ENCODE assay signal across 12 cellular contexts in genomic region chr3:71503525-71504249, GRCh38.
DNase-seq lines count a peak whose midpoint lies in the region; ATAC-seq and TF ChIP-seq lines count a peak whose summit lies in the region.
"Had no signal": no experiment of that assay in that cellular context is flagged by ENCODE, and none has a peak within 500 bp of the region (broad histone marks: within the 10 kb centered on the region; RNA-seq: fewer than 3 reads in every experiment).

No MANE protein-coding gene starts in this region.

- RAD21 ChIA-PET in HCT116 (lab: Charles Lee; ENCODE audit: low non-redundant PET in 1 of 2, low total read pairs in 2 of 2, uncharacterized antibody in 2 of 2, unreplicated experiment in 2 of 2): no interaction called here

- H4K20me1 ChIP-seq in HCT116 (ENCODE audit: insufficient read depth): no peaks in the 10 kb centered on the region

- H3K27me3 ChIP-seq in HCT116 (ENCODE audit: insufficient read depth, low read length): no peaks in the 10 kb centered on the region
- H3K27me3 ChIP-seq in effector memory CD4-positive, alpha-beta T cell (replicated peaks; ENCODE audit: control insufficient read depth, insufficient read depth, low read length, poor library complexity, severe bottlenecking): no peaks in the 10 kb centered on the region

- no peaks in the 10 kb centered on the region for H3K36me3 ChIP-seq in HCT116 (ENCODE audit: control insufficient read depth in 1 of 2, insufficient read depth in 2 of 2, low read length in 2 of 2)
- no peaks in the 10 kb centered on the region for H3K36me3 ChIP-seq in effector memory CD4-positive, alpha-beta T cell (ENCODE audit: control insufficient read depth, insufficient read depth, low read length)

- H3K9me3 ChIP-seq in HCT116 (ENCODE audit: control insufficient read depth in 1 of 2, insufficient read depth in 1 of 2, low read depth in 1 of 2, low read length in 2 of 2): no peaks in the 10 kb centered on the region
- no peaks in the 10 kb centered on the region for H3K9me3 ChIP-seq in effector memory CD4-positive, alpha-beta T cell (ENCODE audit: control insufficient read depth, low read length)

- H3K9ac ChIP-seq in HCT116 (ENCODE audit: low read length): no peak overlapping the region

- peak overlapping the region; percentile 20 for H3K4me3 ChIP-seq in AG09309 (ENCODE audit: control insufficient read depth, low read depth, low read length)
- peak overlapping the region in 1 of 2 experiments; percentile 37; a peak in 2 of 4 replicates for H3K4me3 ChIP-seq in HCT116 (replicated peaks in 1 of 2; ENCODE audit: low read depth in 1 of 2, low read length in 2 of 2)
- no peak overlapping the region for H3K4me3 ChIP-seq in effector memory CD4-positive, alpha-beta T cell (ENCODE audit: insufficient read depth, low read depth, low read length, poor library complexity, severe bottlenecking)

- peak overlapping the region; percentile 67 for H3K4me2 ChIP-seq in HCT116 (ENCODE audit: low read length)

- H3K27ac ChIP-seq in HCT116 (ENCODE audit: low read depth, low read length): no peak overlapping the region
- H3K27ac ChIP-seq in effector memory CD4-positive, alpha-beta T cell (ENCODE audit: insufficient read depth, low read length, poor library complexity, severe bottlenecking): no peak overlapping the region

- no peaks in the 10 kb centered on the region for H3K79me2 ChIP-seq in HCT116 (ENCODE audit: insufficient read depth, low read length)

- TF ChIP-seq RAD21 in HCT116 (IDR thresholded peaks at IDR 0.05; ENCODE audit: low read depth): no peak

- BruUV-seq in HCT116 (replicated peaks; lab: Mats Ljungman, UMichigan): no TSS peak

- ATAC-seq in HCT116: no peak
- ATAC-seq: left ventricle myocardium superior; stimulated activated memory B cell treated with anti-CD40 and anti-IgM and Interleukin-4, amounts not matched to agents 10 μg/mL and 1 μg/mL and 100 μg/mL, for 72 hours had no signal

- DNase-seq in AG09309 (ENCODE audit: low read depth): peak; percentile 57
- DNase-seq in HCT116 (ENCODE audit: low read depth, low spot score): no peak
- DNase-seq in amniotic epithelial cell (ENCODE audit: low read depth): peak; percentile 87
- peak; percentile 50 for DNase-seq in kidney glomerular epithelial cell (lab: John Stamatoyannopoulos, UW)
- no peak for DNase-seq in effector memory CD4-positive, alpha-beta T cell
- no peak for DNase-seq in NCI-H1436 treated with DMSO at 0.1 percent for 48 hours (lab: John Stamatoyannopoulos, UW)
- no peak for DNase-seq in GM19240 (ENCODE audit: insufficient read length, low spot score)
- no peak for DNase-seq in NCI-H774 (lab: John Stamatoyannopoulos, UW)
- DNase-seq: activated T-cell treated with anti-CD3 and anti-CD28 coated beads, Interleukin-2, amount 50 U/mL, for 1 hour; left ventricle myocardium superior; small intestine had no signal

- H3K9me2 ChIP-seq in HCT116 (ENCODE audit: insufficient read depth): no peaks in the 10 kb centered on the region

- CTCF ChIA-PET in HCT116 (lab: Charles Lee): no interaction called here

- peaks cover 5 to 17% of the 10 kb centered on the region in 2 experiments; a peak in 3 of 4 replicates for H3K4me1 ChIP-seq in HCT116 (ENCODE audit: control insufficient read depth in 1 of 2, insufficient read depth in 2 of 2, low read length in 2 of 2)
- H3K4me1 ChIP-seq in effector memory CD4-positive, alpha-beta T cell (ENCODE audit: control insufficient read depth, insufficient read depth, low read length, poor library complexity, severe bottlenecking): no peaks in the 10 kb centered on the region

- intact Hi-C loops in HCT116 (cut with micrococcal nuclease): no loop called here

- no peak for TF ChIP-seq POLR2A in HCT116 (IDR thresholded peaks at IDR 0.05; ENCODE audit: borderline replicate concordance, extremely low read depth, insufficient read depth, insufficient read length)

- TF ChIP-seq CTCF in AG09309 (IDR thresholded peaks at IDR 0.05; ENCODE audit: control insufficient read depth, insufficient read depth, low read depth, low read length, missing control alignments): no peak
- TF ChIP-seq CTCF in HCT116 (IDR thresholded peaks at IDR 0.05 in 2 of 3, conservative IDR thresholded peaks at IDR 0.05 in 1 of 3; ENCODE audit: borderline replicate concordance in 1 of 3, insufficient read depth in 1 of 3, low read depth in 2 of 3, low read length in 2 of 3): no peak

- POLR2A ChIA-PET in HCT116 (lab: Charles Lee): no interaction called here

- H2AFZ ChIP-seq in HCT116 (ENCODE audit: low read depth, low read length, poor library complexity, severe bottlenecking): no peak overlapping the region

TF ChIP-seq in HCT116, 20 proteins besides CTCF, POLR2A, EP300 and RAD21:
- TF ChIP-seq ELF1 (IDR thresholded peaks at IDR 0.05; ENCODE audit: borderline replicate concordance, low read depth) (no peak), ATF3 (IDR thresholded peaks at IDR 0.05) (no peak), SRF (IDR thresholded peaks at IDR 0.05; ENCODE audit: low read depth) (no peak), EZH2 (IDR thresholded peaks at IDR 0.05) (no peak), EZH2phosphoT487 (IDR thresholded peaks at IDR 0.05; ENCODE audit: borderline replicate concordance) (no peak), TCF7L2 (IDR thresholded peaks at IDR 0.05; ENCODE audit: borderline replicate concordance, extremely low read depth, insufficient read depth, insufficient read length) (no peak), SP1 (IDR thresholded peaks at IDR 0.05; ENCODE audit: low read depth) (no peak), SIN3A (IDR thresholded peaks at IDR 0.05; ENCODE audit: low read depth) (no peak), JUND (IDR thresholded peaks at IDR 0.05) (no peak), ZNF274 (IDR thresholded peaks at IDR 0.05; ENCODE audit: low read depth, low read length) (no peak)

Comparison
In these comparisons a context has a peak if more than half of its experiments do, and no peak if none do; other contexts are left out.
1. DNase-seq: peak in AG09309 (single experiment), amniotic epithelial cell (single experiment) and kidney glomerular epithelial cell (single experiment); none in HCT116 (single experiment), effector memory CD4-positive, alpha-beta T cell (0 of 3), NCI-H1436 treated with DMSO at 0.1 percent for 48 hours (single experiment), GM19240 (single experiment) and NCI-H774 (single experiment).